31 cellular contexts compared by ENCODE assay signal in the genomic region with DNA sequence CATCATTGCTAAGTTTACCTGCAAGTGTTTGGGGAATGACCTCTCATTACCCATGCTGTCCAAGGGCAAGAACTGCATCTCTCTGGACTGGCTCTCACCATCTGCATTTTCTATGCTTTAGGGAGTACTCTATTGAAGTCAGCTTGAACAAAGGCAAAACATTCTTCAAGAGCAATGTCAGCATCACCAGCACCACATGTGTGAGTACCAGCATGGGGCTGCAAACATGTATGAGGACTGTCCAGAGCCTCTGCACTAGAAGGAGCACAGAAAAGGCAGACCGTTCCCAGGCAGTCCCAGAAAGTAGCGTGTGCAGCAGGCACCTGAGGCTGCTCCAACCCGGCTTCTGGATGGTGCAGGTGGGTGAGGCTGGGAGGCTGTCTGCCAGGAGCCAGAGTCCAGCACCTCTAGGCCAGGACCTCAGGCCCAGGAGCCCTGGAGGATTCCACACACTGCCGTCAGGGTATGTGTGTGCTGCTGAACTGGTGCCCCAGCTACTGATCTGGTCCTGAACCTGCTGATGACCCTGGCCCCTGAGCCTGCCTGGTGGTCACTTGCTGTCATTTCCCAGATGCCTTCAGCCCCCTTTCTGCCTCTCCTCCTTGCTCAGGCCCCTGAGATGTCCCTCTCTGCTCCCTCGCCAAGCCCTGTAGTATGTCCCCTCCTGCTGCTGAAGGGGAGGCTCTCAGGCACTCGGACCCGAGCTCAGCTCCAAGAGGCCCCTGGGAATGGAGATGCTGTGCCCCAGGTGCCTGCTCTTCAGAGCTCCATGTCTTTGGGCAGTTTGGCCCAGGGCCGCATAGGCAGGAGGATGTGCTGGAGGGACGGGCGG. TPM values are rescaled to one million over a fixed set of nuclear protein-coding genes. Genes with fewer than 3 reads are reported as not detected.
"Had no signal": no experiment of that assay in that cellular context is flagged by ENCODE, and none has a peak within 500 bp of the region (broad histone marks: within the 10 kb centered on the region; RNA-seq: fewer than 3 reads in every experiment).

No MANE protein-coding gene starts in this region.

- H3K4me3 ChIP-seq: adrenal gland, SJCRH30 had no signal

- H3K36me3 ChIP-seq: adrenal gland, SJCRH30 had no signal

- DNase-seq: activated CD4-positive, alpha-beta T cell treated with anti-CD3 and anti-CD28 coated beads for 4 hours; activated CD4-positive, CD25-positive, alpha-beta regulatory T cell; activated CD8-positive, alpha-beta memory T cell treated with anti-CD3 and anti-CD28 coated beads, Interleukin-2, amount 10 ng/mL, durations not matched to agents 7 days and 5 days; activated gamma-delta T cell; activated naive CD4-positive, alpha-beta T cell treated with anti-CD3 and anti-CD28 coated beads for 36 hours; anterior cingulate cortex; KG1; NCI-H1092 treated with DMSO at 0.1 percent for 48 hours; NCI-H1417 treated with DMSO at 0.1 percent for 48 hours; NCI-H1694; NCI-H2029; NCI-H2107; NCI-H345; NCI-H510A; NCI-H526 treated with DMSO at 0.1 percent for 48 hours; NCI-H82; Right ventricle myocardium superior; RPMI8226; SJCRH30; SK-N-SH; T-helper 1 cell had no signal

- H3K27ac Mint-ChIP-seq: activated CD8-positive, alpha-beta memory T cell treated with anti-CD3 and anti-CD28 coated beads, Interleukin-2, amount 10 ng/mL, durations not matched to agents 7 days and 5 days; activated naive CD4-positive, alpha-beta T cell treated with anti-CD3 and anti-CD28 coated beads for 36 hours; activated naive CD8-positive, alpha-beta T cell; activated T-helper 17 cell treated with anti-CD3 and anti-CD28 coated beads, Interleukin-2, amount 50 U/mL, for 72 hours; IgD-negative memory B cell had no signal

- H3K4me3 Mint-ChIP-seq: activated CD8-positive, alpha-beta memory T cell treated with anti-CD3 and anti-CD28 coated beads, Interleukin-2, amount 10 ng/mL, durations not matched to agents 7 days and 5 days; activated naive CD4-positive, alpha-beta T cell treated with anti-CD3 and anti-CD28 coated beads for 36 hours; activated naive CD8-positive, alpha-beta T cell; activated T-helper 17 cell treated with anti-CD3 and anti-CD28 coated beads, Interleukin-2, amount 50 U/mL, for 72 hours; IgD-negative memory B cell had no signal

- H3K4me2 ChIP-seq: SK-N-SH had no signal

- H3K27ac ChIP-seq: adrenal gland, SJCRH30, VCaP had no signal

- H3K27me3 ChIP-seq: adrenal gland, SJCRH30 had no signal

- H3K9ac ChIP-seq: SK-N-SH had no signal

- H3K9me3 ChIP-seq: adrenal gland, SJCRH30, SK-N-SH had no signal

- H3K27me3 Mint-ChIP-seq: activated CD8-positive, alpha-beta memory T cell treated with anti-CD3 and anti-CD28 coated beads, Interleukin-2, amount 10 ng/mL, durations not matched to agents 7 days and 5 days; activated naive CD8-positive, alpha-beta T cell; activated T-helper 17 cell treated with anti-CD3 and anti-CD28 coated beads, Interleukin-2, amount 50 U/mL, for 72 hours had no signal

- H3K9me3 Mint-ChIP-seq: activated naive CD4-positive, alpha-beta T cell treated with anti-CD3 and anti-CD28 coated beads for 36 hours; activated T-helper 17 cell treated with anti-CD3 and anti-CD28 coated beads, Interleukin-2, amount 50 U/mL, for 72 hours; IgD-negative memory B cell had no signal

- H3K36me3 Mint-ChIP-seq: activated CD8-positive, alpha-beta memory T cell treated with anti-CD3 and anti-CD28 coated beads, Interleukin-2, amount 10 ng/mL, durations not matched to agents 7 days and 5 days; activated naive CD8-positive, alpha-beta T cell; IgD-negative memory B cell had no signal

- H3K4me1 ChIP-seq: adrenal gland, SJCRH30 had no signal

- ATAC-seq: activated CD8-positive, alpha-beta memory T cell treated with anti-CD3 and anti-CD28 coated beads, Interleukin-2, amount 10 ng/mL, durations not matched to agents 7 days and 5 days; activated T-helper 17 cell treated with anti-CD3 and anti-CD28 coated beads, Interleukin-2, amount 50 U/mL, for 72 hours; Panc1 had no signal

- H3K4me1 Mint-ChIP-seq: activated CD8-positive, alpha-beta memory T cell treated with anti-CD3 and anti-CD28 coated beads, Interleukin-2, amount 10 ng/mL, durations not matched to agents 7 days and 5 days; activated T-helper 17 cell treated with anti-CD3 and anti-CD28 coated beads, Interleukin-2, amount 50 U/mL, for 72 hours had no signal

RNA-seq across cellular contexts. Expression of gene ANTXRL, which starts 20.7 kb away (rescaled TPM):
- total RNA-seq: activated CD8-positive, alpha-beta memory T cell treated with anti-CD3 and anti-CD28 coated beads, Interleukin-2, amount 10 ng/mL, durations not matched to agents 7 days and 5 days; activated naive CD4-positive, alpha-beta T cell treated with anti-CD3 and anti-CD28 coated beads for 36 hours; activated T-helper 17 cell treated with anti-CD3 and anti-CD28 coated beads, Interleukin-2, amount 50 U/mL, for 72 hours; cardiac septum; LHCN-M2; M059J; Right ventricle myocardium superior; SJCRH30; T-helper 2 cell treated with Interferon-gamma antibody and Interleukin-4, amounts not matched to agents 100 ng/mL and 5 ng/mL, for 36 hours had no signal
- polyA plus RNA-seq: IgD-negative memory B cell, SK-N-SH had no signal
